27 cellular contexts compared by ENCODE assay signal in genomic region chr6:36542041-36542440, GRCh38. TPM values are rescaled to one million over a fixed set of nuclear protein-coding genes. Genes with fewer than 3 reads are reported as not detected.
A peak's percentile ranks its signal among the peaks of the same experiment; 100 is the strongest.
DNase-seq lines count a peak whose midpoint lies in the region; ATAC-seq and TF ChIP-seq lines count a peak whose summit lies in the region.
"Had no signal": no experiment of that assay in that cellular context is flagged by ENCODE, and none has a peak within 500 bp of the region (broad histone marks: within the 10 kb centered on the region; RNA-seq: fewer than 3 reads in every experiment).

No MANE protein-coding gene starts in this region.

- intact Hi-C loops in CD4-positive, alpha-beta T cell (cut with DNase I, micrococcal nuclease), result loop anchor here in 1 of 2 experiments (5.0 to 10.0 kb wide), 2 partner anchors 100 to 143 kb away; partner anchors contain the start of genes KCTD20 and PXT1
- intact Hi-C loops in naive thymus-derived CD4-positive, alpha-beta T cell (cut with micrococcal nuclease), result no loop called here

- H3K9me3 ChIP-seq in CD4-positive, alpha-beta T cell (ENCODE audit: control insufficient read depth, low read length), result no peaks in the 10 kb centered on the region
- no peaks in the 10 kb centered on the region for H3K9me3 ChIP-seq in T-helper 17 cell (ENCODE audit: control insufficient read depth, low read length, poor library complexity, severe bottlenecking)
- H3K9me3 ChIP-seq in naive thymus-derived CD4-positive, alpha-beta T cell (ENCODE audit: control insufficient read depth in 2 of 3, low read length in 3 of 3), result no peaks in the 10 kb centered on the region
- no peaks in the 10 kb centered on the region for H3K9me3 ChIP-seq in GM23248 (ENCODE audit: low read depth)
- H3K9me3 ChIP-seq: BE2C, lower lobe of right lung, MG63, upper lobe of left lung had no signal

- DNase-seq in T-helper 2 cell treated with Interferon-gamma antibody and Interleukin-4, amounts not matched to agents 5 μg/mL and 100 μg/mL, for 36 hours (ENCODE audit: low spot score), result no peak
- DNase-seq in T-helper 2 cell (no peak), T-helper 17 cell (no peak), NCI-H2107 treated with DMSO at 0.1 percent for 48 hours (lab: John Stamatoyannopoulos, UW; ENCODE audit: unreplicated experiment) (no peak), GM23248 (no peak), left lobe of liver (ENCODE audit: low spot score) (no peak)
- DNase-seq in CD4-positive, alpha-beta T cell, result no peak
- no peak for DNase-seq in naive thymus-derived CD4-positive, alpha-beta T cell
- DNase-seq: 8988T; activated CD4-positive, alpha-beta T cell treated with anti-CD3 and anti-CD28 coated beads, Interleukin-2, amount 50 U/mL, for 4 hours; activated T-cell treated with anti-CD3 and anti-CD28 coated beads, Interleukin-2, amount 50 U/mL, for 4 hours; BE2C; cortex of kidney; foreskin keratinocyte; GDM1; islet precursor cell; lower lobe of right lung; MG63; NCI-H1417 treated with DMSO at 0.1 percent for 48 hours; NCI-H2171; NCI-H69; retina; stimulated activated CD4-positive, alpha-beta T cell treated with anti-CD3 and anti-CD28 coated beads, Interleukin-4, amount 100 ng/mL, for 4 hours; SW 1271; upper lobe of left lung had no signal

- H3K36me3 Mint-ChIP-seq in T-helper 2 cell treated with Interferon-gamma antibody and Interleukin-4, amounts not matched to agents 5 μg/mL and 100 μg/mL, for 36 hours (ENCODE audit: low read depth), result peaks cover 54% of the 10 kb centered on the region
- H3K36me3 Mint-ChIP-seq in CD4-positive, alpha-beta T cell (ENCODE audit: low read depth), result peaks cover 89% of the 10 kb centered on the region
- H3K36me3 Mint-ChIP-seq in T-helper 17 cell (ENCODE audit: low read depth), result peaks cover 12% of the 10 kb centered on the region
- peaks cover 4 to 48% (median 42%) of the 10 kb centered on the region in 5 donors for H3K36me3 Mint-ChIP-seq in naive thymus-derived CD4-positive, alpha-beta T cell

- CTCF ChIA-PET in CD4-positive, alpha-beta T cell (lab: Charles Lee), result no interaction called here
- CTCF ChIA-PET in naive thymus-derived CD4-positive, alpha-beta T cell (lab: Charles Lee), result interaction anchor here (0.7 kb wide), 1 partner anchor 38 kb away, joined by 9 read pairs; no protein-coding TSS in a partner anchor

- POLR2A ChIA-PET in CD4-positive, alpha-beta T cell (lab: Charles Lee), result interaction anchor here (2.4 to 5.7 kb wide), 2 partner anchors 9 to 55 kb away, joined by 8 to 161 read pairs; partner anchors contain the start of gene SRSF3
- POLR2A ChIA-PET in naive thymus-derived CD4-positive, alpha-beta T cell (lab: Charles Lee), result interaction anchor here (0.6 to 8.4 kb wide), 9 partner anchors 8 to 119 kb away, joined by 3 to 288 read pairs (median 4); partner anchors contain the start of gene SRSF3

- 63% methylated on average over 2 of the region's 2 CpGs for WGBS in GM23248 (ENCODE audit: low coverage in 1 of 2, low lambda C conversion rate in 2 of 2, missing lambda C conversion rate in 2 of 2), 2 experiments

- H3K79me2 ChIP-seq in GM23248 (ENCODE audit: insufficient read depth), result peaks cover 100% of the 10 kb centered on the region

- peaks cover 12 to 36% (median 18%) of the 10 kb centered on the region in 3 experiments for H3K36me3 ChIP-seq in naive thymus-derived CD4-positive, alpha-beta T cell (ENCODE audit: control insufficient read depth in 2 of 3, insufficient read depth in 3 of 3, low read length in 3 of 3)
- peaks cover 36% of the 10 kb centered on the region for H3K36me3 ChIP-seq in GM23248 (ENCODE audit: low read depth)

- H3K4me2 ChIP-seq in GM23248 (ENCODE audit: unreplicated experiment), result no peak overlapping the region
- H3K4me2 ChIP-seq: hepatocyte had no signal

- H3K9me3 Mint-ChIP-seq in T-helper 2 cell treated with Interferon-gamma antibody and Interleukin-4, amounts not matched to agents 5 μg/mL and 100 μg/mL, for 36 hours, result peaks cover 3% of the 10 kb centered on the region
- H3K9me3 Mint-ChIP-seq in CD4-positive, alpha-beta T cell, result no peaks in the 10 kb centered on the region
- peaks cover 0 to 4% (median 0%) of the 10 kb centered on the region in 11 donors for H3K9me3 Mint-ChIP-seq in naive thymus-derived CD4-positive, alpha-beta T cell
- H3K9me3 Mint-ChIP-seq: activated T-cell treated with anti-CD3 and anti-CD28 coated beads, Interleukin-2, amount 50 U/mL, for 4 hours had no signal

- peaks cover 48 to 59% of the 10 kb centered on the region in 2 donors for H3K4me1 ChIP-seq in naive thymus-derived CD4-positive, alpha-beta T cell (ENCODE audit: control insufficient read depth in 2 of 2, insufficient read depth in 2 of 2, low read length in 2 of 2)
- H3K4me1 ChIP-seq in GM23248 (ENCODE audit: insufficient read depth), result peaks cover 30% of the 10 kb centered on the region

- no peaks in the 10 kb centered on the region for H3K27me3 Mint-ChIP-seq in T-helper 2 cell treated with Interferon-gamma antibody and Interleukin-4, amounts not matched to agents 5 μg/mL and 100 μg/mL, for 36 hours (ENCODE audit: low read depth)
- H3K27me3 Mint-ChIP-seq in CD4-positive, alpha-beta T cell, result no peaks in the 10 kb centered on the region
- H3K27me3 Mint-ChIP-seq in T-helper 17 cell, result no peaks in the 10 kb centered on the region
- H3K27me3 Mint-ChIP-seq in naive thymus-derived CD4-positive, alpha-beta T cell, result no peaks in the 10 kb centered on the region

- H3F3A ChIP-seq in GM23248 (ENCODE audit: insufficient read depth), result peaks cover 18% of the 10 kb centered on the region

- peak overlapping the region; percentile 11 for H3K4me3 Mint-ChIP-seq in T-helper 2 cell treated with Interferon-gamma antibody and Interleukin-4, amounts not matched to agents 5 μg/mL and 100 μg/mL, for 36 hours
- H3K4me3 Mint-ChIP-seq in CD4-positive, alpha-beta T cell, result peak overlapping the region; percentile 68
- H3K4me3 Mint-ChIP-seq in T-helper 17 cell, result peak overlapping the region; percentile 56
- peak overlapping the region; percentile 60 to 98 (median 80) for H3K4me3 Mint-ChIP-seq in naive thymus-derived CD4-positive, alpha-beta T cell

- H3K4me3 ChIP-seq in naive thymus-derived CD4-positive, alpha-beta T cell (ENCODE audit: low read length), result peak overlapping the region; percentile 23
- H3K4me3 ChIP-seq in GM23248, result no peak overlapping the region
- H3K4me3 ChIP-seq: hepatocyte, lower lobe of right lung, MG63, upper lobe of left lung had no signal

- H3K9ac ChIP-seq in GM23248, result no peak overlapping the region

- H3K27ac ChIP-seq in CD4-positive, alpha-beta T cell (ENCODE audit: low read depth, low read length), result no peak overlapping the region
- peak overlapping the region; percentile 95 for H3K27ac ChIP-seq in naive thymus-derived CD4-positive, alpha-beta T cell (ENCODE audit: low read depth, low read length)
- no peak overlapping the region for H3K27ac ChIP-seq in GM23248
- H3K27ac ChIP-seq: foreskin keratinocyte, hepatocyte, HL-60, lower lobe of right lung, upper lobe of left lung had no signal

- no peak overlapping the region for H2AFZ ChIP-seq in GM23248
- H2AFZ ChIP-seq: hepatocyte had no signal

- H4K20me1 ChIP-seq in GM23248 (ENCODE audit: insufficient read depth), result no peaks in the 10 kb centered on the region

- H3K27ac Mint-ChIP-seq in T-helper 2 cell treated with Interferon-gamma antibody and Interleukin-4, amounts not matched to agents 5 μg/mL and 100 μg/mL, for 36 hours, result peak overlapping the region; percentile 41
- H3K27ac Mint-ChIP-seq in CD4-positive, alpha-beta T cell, result peak overlapping the region; percentile 90
- peak overlapping the region; percentile 68 for H3K27ac Mint-ChIP-seq in T-helper 17 cell
- peak overlapping the region in 8 of 9 donors; percentile 72 to 99 (median 95) for H3K27ac Mint-ChIP-seq in naive thymus-derived CD4-positive, alpha-beta T cell

- in situ Hi-C loops in GM23248 (cut with MboI), result no loop called here

- H3K9me2 ChIP-seq in GM23248 (ENCODE audit: insufficient read depth), result no peaks in the 10 kb centered on the region

- H3K4me1 Mint-ChIP-seq in T-helper 2 cell treated with Interferon-gamma antibody and Interleukin-4, amounts not matched to agents 5 μg/mL and 100 μg/mL, for 36 hours (ENCODE audit: low read depth), result peaks cover 45% of the 10 kb centered on the region
- peaks cover 69% of the 10 kb centered on the region for H3K4me1 Mint-ChIP-seq in CD4-positive, alpha-beta T cell (ENCODE audit: low read depth)
- H3K4me1 Mint-ChIP-seq in T-helper 17 cell, result peaks cover 33% of the 10 kb centered on the region
- H3K4me1 Mint-ChIP-seq in naive thymus-derived CD4-positive, alpha-beta T cell, result peaks cover 22 to 71% (median 52%) of the 10 kb centered on the region in 7 donors

- no peaks in the 10 kb centered on the region for H3K27me3 ChIP-seq in CD4-positive, alpha-beta T cell (ENCODE audit: control insufficient read depth, insufficient read depth, low read length)
- no peaks in the 10 kb centered on the region for H3K27me3 ChIP-seq in naive thymus-derived CD4-positive, alpha-beta T cell (ENCODE audit: control insufficient read depth in 2 of 2, insufficient read depth in 2 of 2, low read length in 2 of 2)
- H3K27me3 ChIP-seq in GM23248 (replicated peaks; ENCODE audit: insufficient read depth), result no peaks in the 10 kb centered on the region
- H3K27me3 ChIP-seq: BE2C, foreskin keratinocyte, hepatocyte, MG63, upper lobe of left lung had no signal

- no peak for ATAC-seq in CD4-positive, alpha-beta T cell (ENCODE audit: poor library complexity)
- ATAC-seq in T-helper 17 cell, result no peak
- no peak for ATAC-seq in naive thymus-derived CD4-positive, alpha-beta T cell
- no peak for ATAC-seq in left lobe of liver
- ATAC-seq: activated T-cell treated with anti-CD3 and anti-CD28 coated beads, Interleukin-2, amount 50 U/mL, for 4 hours; foreskin keratinocyte; lower lobe of right lung had no signal

- TF ChIP-seq CTCF in CD4-positive, alpha-beta T cell (IDR thresholded peaks at IDR 0.05), result no peak

RNA-seq across cellular contexts. Expression of gene STK38, which starts 5.2 kb away (rescaled TPM):
- 10 to 100 TPM; 47.0 to 48.4 TPM for total RNA-seq in CD4-positive, alpha-beta T cell
- total RNA-seq in T-helper 17 cell (10 to 100 TPM; 85.0 to 85.5 TPM), left lobe of liver (13.5 TPM)
- total RNA-seq in naive thymus-derived CD4-positive, alpha-beta T cell, result 100 to 1,000 TPM in 2 of 5 experiments, 10 to 100 TPM in 3; 68.5 to 193 (median 95.0) TPM
- 100 to 1,000 TPM in 1 of 2 donors, 10 to 100 TPM in 1; 56.6 to 123 TPM for polyA plus RNA-seq in naive thymus-derived CD4-positive, alpha-beta T cell
- 30.5 and 35.6 TPM in 2 replicates for total RNA-seq in GM23248 (2014; rRNA removed; shearing (Covaris generic))
- 50.4 and 51.1 TPM in 2 replicates for polyA plus RNA-seq in GM23248 (2016; fragmentation: Nextera tagmentation; extraction: Ambion mirVana)

RNA-seq across cellular contexts. Expression of gene SRSF3, which starts 52.1 kb away (rescaled TPM):
- total RNA-seq in CD4-positive, alpha-beta T cell, result 100 to 1,000 TPM; 550 to 556 TPM
- total RNA-seq in T-helper 17 cell (100 to 1,000 TPM; 638 to 646 TPM), left lobe of liver (58.7 TPM)
- total RNA-seq in naive thymus-derived CD4-positive, alpha-beta T cell, result 100 to 1,000 TPM; 317 to 510 (median 426) TPM
- polyA plus RNA-seq in naive thymus-derived CD4-positive, alpha-beta T cell, result 100 to 1,000 TPM; 359 to 403 TPM
- total RNA-seq in GM23248 (2014; rRNA removed; shearing (Covaris generic)), result 141 and 171 TPM in 2 replicates
- polyA plus RNA-seq in GM23248 (2016; fragmentation: Nextera tagmentation; extraction: Ambion mirVana), result 238 and 243 TPM in 2 replicates

Comparison
In these comparisons a context has a peak if more than half of its experiments do, and no peak if none do; other contexts are left out.
1. H3K27ac Mint-ChIP-seq: peak in every context shown above with its lines; median percentile 95 in naive thymus-derived CD4-positive, alpha-beta T cell; 90 in CD4-positive, alpha-beta T cell; 68 in T-helper 17 cell; 41 in T-helper 2 cell treated with Interferon-gamma antibody and Interleukin-4, amounts not matched to agents 5 μg/mL and 100 μg/mL, for 36 hours.
2. H3K4me3 Mint-ChIP-seq: peak in every context shown above with its lines; median percentile 80 in naive thymus-derived CD4-positive, alpha-beta T cell; 68 in CD4-positive, alpha-beta T cell; 56 in T-helper 17 cell; 11 in T-helper 2 cell treated with Interferon-gamma antibody and Interleukin-4, amounts not matched to agents 5 μg/mL and 100 μg/mL, for 36 hours.